15 cellular contexts compared by ENCODE assay signal in genomic region chr16:85423631-85424030, GRCh38.
DNase-seq lines count a peak whose midpoint lies in the region; ATAC-seq and TF ChIP-seq lines count a peak whose summit lies in the region.
"Had no signal": no experiment of that assay in that cellular context is flagged by ENCODE, and none has a peak within 500 bp of the region (broad histone marks: within the 10 kb centered on the region; RNA-seq: fewer than 3 reads in every experiment).

No MANE protein-coding gene starts in this region.

- no peaks in the 10 kb centered on the region for H3K4me1 Mint-ChIP-seq in activated CD4-positive, alpha-beta T cell treated with anti-CD3 and anti-CD28 coated beads for 36 hours
- peaks cover 38% of the 10 kb centered on the region for H3K4me1 Mint-ChIP-seq in Calu3 (ENCODE audit: low read depth, unreplicated experiment)

- H3K27ac Mint-ChIP-seq in activated CD4-positive, alpha-beta T cell treated with anti-CD3 and anti-CD28 coated beads for 36 hours, result no peak overlapping the region
- H3K27ac Mint-ChIP-seq in Calu3 (ENCODE audit: unreplicated experiment), result no peak overlapping the region
- H3K27ac Mint-ChIP-seq: activated CD4-positive, alpha-beta T cell treated with anti-CD3 and anti-CD28 coated beads, Interleukin-2, amount 10 ng/mL, durations not matched to agents 7 days and 5 days had no signal

- TF ChIP-seq POLR2A in prostate gland (IDR thresholded peaks at IDR 0.05), result no peak

- H3K4me1 ChIP-seq in psoas muscle, result no peaks in the 10 kb centered on the region
- H3K4me1 ChIP-seq in prostate gland (replicated peaks), result no peaks in the 10 kb centered on the region

- H3K4me3 ChIP-seq in psoas muscle (no peak overlapping the region), prostate gland (no peak overlapping the region)
- H3K4me3 ChIP-seq: gastrocnemius medialis, tibial nerve had no signal

- H3K9me3 Mint-ChIP-seq in activated CD4-positive, alpha-beta T cell treated with anti-CD3 and anti-CD28 coated beads for 36 hours (ENCODE audit: low read depth), result no peaks in the 10 kb centered on the region
- H3K9me3 Mint-ChIP-seq in Calu3 (ENCODE audit: low read depth, unreplicated experiment), result no peaks in the 10 kb centered on the region
- H3K9me3 Mint-ChIP-seq: activated CD4-positive, alpha-beta T cell treated with anti-CD3 and anti-CD28 coated beads, Interleukin-2, amount 10 ng/mL, durations not matched to agents 7 days and 5 days; activated T-cell treated with anti-CD3 and anti-CD28 coated beads, Interleukin-2, amount 50 U/mL, for 4 hours had no signal

- no peak for ATAC-seq in activated CD4-positive, alpha-beta T cell treated with anti-CD3 and anti-CD28 coated beads for 36 hours
- ATAC-seq in left lobe of liver, result no peak
- no peak for ATAC-seq in psoas muscle
- no peak for ATAC-seq in HG02840 (IDR thresholded peaks at IDR 0.05; ENCODE audit: low FRiP score, unreplicated experiment)
- ATAC-seq: activated T-cell treated with anti-CD3 and anti-CD28 coated beads, Interleukin-2, amount 50 U/mL, for 4 hours; gastrocnemius medialis had no signal

- peak; percentile 1 for DNase-seq in activated CD4-positive, alpha-beta T cell treated with anti-CD3 and anti-CD28 coated beads for 36 hours
- no peak for DNase-seq in activated CD4-positive, alpha-beta T cell treated with anti-CD3 and anti-CD28 coated beads for 1 hour
- DNase-seq in Calu3 (no peak), left lobe of liver (ENCODE audit: low spot score) (peak; percentile 41), psoas muscle (peak; percentile 6 to 32), prostate gland (ENCODE audit: low spot score) (no peak), NCI-H1092 treated with DMSO at 0.1 percent for 48 hours (lab: John Stamatoyannopoulos, UW) (no peak)
- DNase-seq: activated CD4-positive, alpha-beta T cell treated with anti-CD3 and anti-CD28 coated beads, Interleukin-2, amount 10 ng/mL, durations not matched to agents 7 days and 5 days; activated T-cell treated with anti-CD3 and anti-CD28 coated beads, Interleukin-2, amount 50 U/mL, for 4 hours; GDM1; occipital lobe; stimulated activated naive CD4-positive, alpha-beta T cell treated with Interleukin-2 at 50 U/mL for 16 hours had no signal

- 82 to 93% (median 86%) methylated on average over 9 to 11 of the region's 11 CpGs for WGBS in psoas muscle, 3 donors
- 87% methylated on average over 11 of the region's 11 CpGs for WGBS in prostate gland

- H3K27me3 ChIP-seq in psoas muscle (ENCODE audit: insufficient read depth in 3 of 3, low read length in 2 of 3), result no peaks in the 10 kb centered on the region
- H3K27me3 ChIP-seq in prostate gland (replicated peaks; ENCODE audit: insufficient read depth), result no peaks in the 10 kb centered on the region
- H3K27me3 ChIP-seq: gastrocnemius medialis, tibial nerve had no signal

- intact Hi-C loops in activated CD4-positive, alpha-beta T cell treated with anti-CD3 and anti-CD28 coated beads for 36 hours (cut with DNase I, micrococcal nuclease), result loop anchor here in 1 of 2 experiments (5.0 kb wide), 1 partner anchor 129 kb away; no protein-coding TSS in a partner anchor
- intact Hi-C loops in Calu3 (cut with micrococcal nuclease; ENCODE audit: unreplicated experiment) (loop anchor here (2.0 kb wide), 1 partner anchor 135 kb away; no protein-coding TSS in a partner anchor), psoas muscle (cut with DNase I) (loop anchor here (5.0 to 10.0 kb wide), 4 partner anchors 44 to 149 kb away; no protein-coding TSS in a partner anchor), prostate gland (cut with DNase I) (loop anchor here (10.0 kb wide), 1 partner anchor 291 kb away; no protein-coding TSS in a partner anchor)

- CTCF ChIA-PET in activated CD4-positive, alpha-beta T cell treated with anti-CD3 and anti-CD28 coated beads for 36 hours (lab: Charles Lee), result interaction anchor here (0.8 to 1.2 kb wide), 2 partner anchors 22 to 25 kb away, joined by 3 read pairs; no protein-coding TSS in a partner anchor
- CTCF ChIA-PET in Calu3 (lab: Charles Lee), result no interaction called here

- no TSS peak for BruUV-seq in Calu3 (replicated peaks; lab: Mats Ljungman, UMichigan)

- H3K36me3 ChIP-seq in psoas muscle (ENCODE audit: insufficient read depth in 1 of 2, low read depth in 1 of 2), result no peaks in the 10 kb centered on the region
- no peaks in the 10 kb centered on the region for H3K36me3 ChIP-seq in prostate gland
- H3K36me3 ChIP-seq: gastrocnemius medialis, tibial nerve had no signal

- H3K9me3 ChIP-seq in psoas muscle, result no peaks in the 10 kb centered on the region
- H3K9me3 ChIP-seq in prostate gland, result no peaks in the 10 kb centered on the region
- H3K9me3 ChIP-seq: gastrocnemius medialis, tibial nerve had no signal

- H3K27ac ChIP-seq in psoas muscle, result no peak overlapping the region
- no peak overlapping the region for H3K27ac ChIP-seq in prostate gland
- H3K27ac ChIP-seq: gastrocnemius medialis, tibial nerve had no signal

- POLR2A ChIA-PET in activated CD4-positive, alpha-beta T cell treated with anti-CD3 and anti-CD28 coated beads for 36 hours (lab: Charles Lee), result no interaction called here

- no peak overlapping the region for H3K4me3 Mint-ChIP-seq in activated CD4-positive, alpha-beta T cell treated with anti-CD3 and anti-CD28 coated beads for 36 hours
- H3K4me3 Mint-ChIP-seq in Calu3 (ENCODE audit: low read depth, unreplicated experiment), result peak overlapping the region; percentile 24
- H3K4me3 Mint-ChIP-seq: activated CD4-positive, alpha-beta T cell treated with anti-CD3 and anti-CD28 coated beads, Interleukin-2, amount 10 ng/mL, durations not matched to agents 7 days and 5 days; activated T-cell treated with anti-CD3 and anti-CD28 coated beads, Interleukin-2, amount 50 U/mL, for 4 hours had no signal

- peaks cover 1% of the 10 kb centered on the region for H3K27me3 Mint-ChIP-seq in activated CD4-positive, alpha-beta T cell treated with anti-CD3 and anti-CD28 coated beads for 36 hours
- peaks cover 53% of the 10 kb centered on the region for H3K27me3 Mint-ChIP-seq in Calu3 (ENCODE audit: unreplicated experiment)

- no peak for TF ChIP-seq CTCF in Calu3 (IDR thresholded peaks at IDR 0.05; ENCODE audit: unreplicated experiment)
- TF ChIP-seq CTCF in psoas muscle (IDR thresholded peaks at IDR 0.05), result no peak
- TF ChIP-seq CTCF in prostate gland (IDR thresholded peaks at IDR 0.05), result no peak

- H3K36me3 Mint-ChIP-seq in activated CD4-positive, alpha-beta T cell treated with anti-CD3 and anti-CD28 coated beads for 36 hours (ENCODE audit: low read depth), result no peaks in the 10 kb centered on the region
- H3K36me3 Mint-ChIP-seq in Calu3 (ENCODE audit: insufficient read depth, unreplicated experiment), result no peaks in the 10 kb centered on the region

Comparison
In these comparisons a context has a peak if more than half of its experiments do, and no peak if none do; other contexts are left out.
1. DNase-seq: peak in activated CD4-positive, alpha-beta T cell treated with anti-CD3 and anti-CD28 coated beads for 36 hours (single experiment), left lobe of liver (single experiment) and psoas muscle (2 of 2); none in activated CD4-positive, alpha-beta T cell treated with anti-CD3 and anti-CD28 coated beads for 1 hour (single experiment), Calu3 (single experiment), prostate gland (single experiment) and NCI-H1092 treated with DMSO at 0.1 percent for 48 hours (single experiment).